ENCODE assay signal across 27 cellular contexts in the genomic region with DNA sequence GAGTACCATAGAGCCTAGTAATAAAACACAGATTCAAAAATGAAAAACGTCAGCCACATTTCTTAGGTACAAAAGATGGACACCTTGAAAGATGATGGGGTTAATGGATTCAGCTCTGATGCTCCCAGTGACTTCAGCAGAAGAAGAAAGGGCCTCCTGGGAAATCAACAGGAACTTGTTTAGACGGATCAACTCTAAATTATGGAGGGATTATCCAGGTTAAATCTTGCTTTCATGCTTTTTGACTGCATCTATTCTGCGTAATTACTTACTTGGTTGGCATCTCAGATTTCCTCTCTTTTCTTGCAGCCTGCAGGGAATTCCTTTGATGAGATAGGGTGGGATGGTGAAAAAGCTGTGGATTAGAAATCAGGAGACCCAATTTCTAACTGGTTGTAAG.
"Had no signal": no experiment of that assay in that cellular context is flagged by ENCODE, and none has a peak within 500 bp of the region (broad histone marks: within the 10 kb centered on the region; RNA-seq: fewer than 3 reads in every experiment).

No MANE protein-coding gene starts in this region.

- H3K27me3 ChIP-seq: heart left ventricle, suprapubic skin, tibial artery, upper lobe of right lung had no signal

- H3K27ac ChIP-seq: heart left ventricle, suprapubic skin, tibial artery, upper lobe of right lung had no signal

- H3K4me1 ChIP-seq: heart left ventricle, suprapubic skin, tibial artery, upper lobe of right lung had no signal

- FAIRE-seq: kidney had no signal

- H3K9me3 ChIP-seq: heart left ventricle, suprapubic skin, tibial artery, upper lobe of right lung had no signal

- H3K4me3 ChIP-seq: heart left ventricle, suprapubic skin, tibial artery, upper lobe of right lung had no signal

- DNase-seq: activated CD4-positive, alpha-beta memory T cell treated with anti-CD3 and anti-CD28 coated beads, Interleukin-2, amount 10 ng/mL, durations not matched to agents 7 days and 5 days; activated CD4-positive, alpha-beta T cell treated with anti-CD3 and anti-CD28 coated beads for 1 hour; activated CD4-positive, alpha-beta T cell treated with anti-CD3 and anti-CD28 coated beads, Interleukin-2, amount 10 ng/mL, durations not matched to agents 7 days and 5 days; activated CD8-positive, alpha-beta memory T cell treated with anti-CD3 and anti-CD28 coated beads, Interleukin-2, amount 50 U/mL, for 48 hours; activated gamma-delta T cell treated with Interleukin-2 at 50 U/mL for 16 hours; activated naive CD8-positive, alpha-beta T cell treated with anti-CD3 and anti-CD28 coated beads, Interleukin-2, amount 50 U/mL, for 24 hours; activated T-cell treated with anti-CD3 and anti-CD28 coated beads, Interleukin-2, amount 50 U/mL, for 24 hours; amygdala; caudate nucleus; cortex of kidney; effector memory CD8-positive, alpha-beta T cell; erythroblast; foreskin fibroblast; heart left ventricle; hypothalamus; immature natural killer cell; kidney; left colon; naive thymus-derived CD8-positive, alpha-beta T cell; posterior cingulate gyrus; right cardiac atrium; stimulated activated CD4-positive, alpha-beta T cell treated with anti-CD3 and anti-CD28 coated beads, Interleukin-15, amount 100 ng/mL, for 24 hours; stimulated activated CD4-positive, alpha-beta T cell treated with anti-CD3 and anti-CD28 coated beads, Interleukin-2, amount 100 ng/mL, for 24 hours; stimulated activated naive CD4-positive, alpha-beta T cell; tibial artery; upper lobe of right lung had no signal

- H3K36me3 ChIP-seq: heart left ventricle, suprapubic skin, tibial artery, upper lobe of right lung had no signal
